In the genomic region with DNA sequence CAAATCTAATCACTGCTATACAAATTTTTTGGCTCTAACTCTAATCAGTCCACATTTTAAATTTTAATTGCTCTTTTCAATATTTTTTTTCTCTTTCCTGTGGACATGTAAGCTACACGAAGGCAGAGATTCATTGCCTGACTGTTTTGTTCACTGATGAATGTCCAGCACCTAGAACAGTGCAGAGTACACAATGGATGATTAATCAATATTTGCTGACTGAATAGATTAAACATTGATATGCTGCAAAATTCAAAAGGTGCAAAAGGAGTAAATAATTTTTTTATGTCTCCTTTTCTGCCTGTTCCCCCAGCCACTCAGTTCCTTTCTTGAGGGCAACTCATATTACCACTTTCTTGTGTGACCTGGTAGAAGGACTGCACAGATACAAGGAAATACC, we compare ENCODE assay signal across 18 cellular contexts. TPM values are rescaled to one million over a fixed set of nuclear protein-coding genes. Genes with fewer than 3 reads are reported as not detected.
"Had no signal": no experiment of that assay in that cellular context is flagged by ENCODE, and none has a peak within 500 bp of the region (broad histone marks: within the 10 kb centered on the region; RNA-seq: fewer than 3 reads in every experiment).

No MANE protein-coding gene starts in this region.

- H3K4me1 ChIP-seq: left lung had no signal

- ATAC-seq: WTC11 had no signal

- H3K27ac Mint-ChIP-seq: activated naive CD8-positive, alpha-beta T cell; activated T-cell treated with anti-CD3 and anti-CD28 coated beads, Interleukin-2, amount 50 U/mL, for 72 hours; endodermal cell; naive B cell; WTC11 had no signal

- H3K9me3 Mint-ChIP-seq: activated T-cell treated with anti-CD3 and anti-CD28 coated beads, Interleukin-2, amount 50 U/mL, for 72 hours; endodermal cell; WTC11 had no signal

- H3K4me3 ChIP-seq: dorsolateral prefrontal cortex, hepatocyte, left lung, ovary, thoracic aorta had no signal

- H3K36me3 Mint-ChIP-seq: activated naive CD8-positive, alpha-beta T cell; naive B cell; WTC11 had no signal

- H3K9me3 ChIP-seq: left lung, thoracic aorta had no signal

- DNase-seq: activated CD4-positive, alpha-beta T cell treated with anti-CD3 and anti-CD28 coated beads for 48 hours; activated CD8-positive, alpha-beta memory T cell treated with anti-CD3 and anti-CD28 coated beads, Interleukin-2, amount 50 U/mL, for 48 hours; activated gamma-delta T cell; activated T-cell treated with anti-CD3 and anti-CD28 coated beads, Interleukin-2, amount 50 U/mL, for 72 hours; amniotic stem cell; dorsolateral prefrontal cortex; endodermal cell; left lung; mammary epithelial cell; naive B cell; ovary; stimulated activated CD4-positive, alpha-beta T cell treated with anti-CD3 and anti-CD28 coated beads, Interleukin-2, amount 100 ng/mL, for 24 hours had no signal

- H3K27ac ChIP-seq: dorsolateral prefrontal cortex, hepatocyte, left lung, ovary, thoracic aorta had no signal

- H3K4me3 Mint-ChIP-seq: activated naive CD8-positive, alpha-beta T cell; activated T-cell treated with anti-CD3 and anti-CD28 coated beads, Interleukin-2, amount 50 U/mL, for 72 hours; endodermal cell; naive B cell; WTC11 had no signal

- H3K4me1 Mint-ChIP-seq: endodermal cell, WTC11 had no signal

- H2AFZ ChIP-seq: hepatocyte had no signal

- H3K27me3 ChIP-seq: hepatocyte, left lung, ovary had no signal

- H3K36me3 ChIP-seq: left lung, ovary, thoracic aorta had no signal

- H3K79me2 ChIP-seq: hepatocyte had no signal

- H3K4me2 ChIP-seq: hepatocyte had no signal

- H3K27me3 Mint-ChIP-seq: activated naive CD8-positive, alpha-beta T cell had no signal

RNA-seq across cellular contexts. Expression of gene SCNN1B, which starts 32.8 kb away (rescaled TPM):
- total RNA-seq: activated T-cell treated with anti-CD3 and anti-CD28 coated beads, Interleukin-2, amount 50 U/mL, for 72 hours; cardiac septum; endodermal cell; mononuclear cell had no signal
